In the genomic region with DNA sequence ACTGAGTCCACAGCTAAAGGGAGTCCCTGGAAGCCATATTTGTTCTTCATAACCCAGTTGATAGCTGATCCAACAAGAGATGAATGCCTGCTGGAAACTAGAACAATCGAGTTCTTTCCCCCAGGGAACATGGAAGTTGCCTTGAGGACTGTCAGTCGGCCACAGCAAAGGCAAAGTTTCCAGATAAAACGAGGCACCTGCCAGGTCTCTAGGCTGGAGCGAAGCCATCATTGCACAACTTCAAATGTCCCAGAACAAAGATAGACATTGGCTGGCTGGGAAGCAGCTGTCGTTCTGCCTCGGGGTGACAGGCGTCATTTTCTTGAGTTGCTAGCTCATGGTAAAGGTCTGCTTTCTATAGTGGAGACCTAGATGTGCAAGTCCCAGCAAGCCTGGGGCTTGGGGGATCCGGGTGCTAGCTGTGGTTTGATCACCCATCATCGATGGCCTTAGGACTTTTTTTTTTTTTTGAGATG, we compare ENCODE assay signal across 26 cellular contexts.
DNase-seq lines count a peak whose midpoint lies in the region; ATAC-seq, FAIRE-seq and TF ChIP-seq lines count a peak whose summit lies in the region.
"Had no signal": no experiment of that assay in that cellular context is flagged by ENCODE, and none has a peak within 500 bp of the region (broad histone marks: within the 10 kb centered on the region; RNA-seq: fewer than 3 reads in every experiment).

No MANE protein-coding gene starts in this region.

- TF ChIP-seq RAD21 in K562 (CRISPR knock-in tag; conservative IDR thresholded peaks at IDR 0.05 in 1 of 2, IDR thresholded peaks at IDR 0.05 in 1 of 2) = no peak

- in situ Hi-C loops in K562 (cut with MboI) (no loop called here), gastrocnemius medialis (cut with MboI; ENCODE audit: low sequenced_read_pairs in 4 of 4) (no loop called here)

- intact Hi-C loops in K562 (cut with micrococcal nuclease) = no loop called here
- intact Hi-C loops in left lung (cut with DNase I) = no loop called here
- intact Hi-C loops in gastrocnemius medialis (cut with DNase I; ENCODE audit: low total_unique reads) = no loop called here
- intact Hi-C loops in posterior vena cava (cut with DNase I) = no loop called here

- H3K27me3 ChIP-seq in K562 (ENCODE audit: control insufficient read depth in 2 of 2, insufficient read depth in 2 of 2, low read length in 2 of 2) (no peaks in the 10 kb centered on the region), left lung (no peaks in the 10 kb centered on the region), gastrocnemius medialis (no peaks in the 10 kb centered on the region)
- H3K27me3 ChIP-seq: foreskin keratinocyte, transverse colon had no signal

- H3K4me3 ChIP-seq in K562 (no peak overlapping the region), left lung (no peak overlapping the region), gastrocnemius medialis (no peak overlapping the region)
- H3K4me3 ChIP-seq: transverse colon had no signal

- peak overlapping the region; percentile 69 for H2AFZ ChIP-seq in K562 (ENCODE audit: low read depth, low read length)

- TF ChIP-seq CTCF in K562 (IDR thresholded peaks at IDR 0.05 in 2 of 3, conservative IDR thresholded peaks at IDR 0.05 in 1 of 3; ENCODE audit: insufficient read depth in 2 of 3, low read depth in 1 of 3, low read length in 3 of 3) (no peak), left lung (IDR thresholded peaks at IDR 0.05) (no peak), gastrocnemius medialis (IDR thresholded peaks at IDR 0.05 in 4 of 5, conservative IDR thresholded peaks at IDR 0.05 in 1 of 5) (no peak)

- no peak for TF ChIP-seq POLR2A in K562 (conservative IDR thresholded peaks at IDR 0.05)
- no peak for TF ChIP-seq POLR2A in gastrocnemius medialis (IDR thresholded peaks at IDR 0.05)

- POLR2A ChIA-PET in K562 (lab: Yijun Ruan, JAX) = interaction anchor here (1.2 kb wide), 1 partner anchor 10 kb away, joined by 3 read pairs; no protein-coding TSS in a partner anchor
- POLR2A ChIA-PET in HEK293T (lab: Yijun Ruan, JAX) = no interaction called here

- DNase-seq in NCI-H2107 (lab: John Stamatoyannopoulos, UW) (peak; percentile 30), K562 (ENCODE audit: extremely low read depth in 1 of 4, low spot score in 3 of 4) (no peak), left lung (no peak), gastrocnemius medialis (peak; percentile 61 to 83), HEK293T (ENCODE audit: extremely low spot score) (no peak), posterior vena cava (ENCODE audit: low spot score) (no peak), NCI-H510A treated with DMSO at 0.1 percent for 48 hours (lab: John Stamatoyannopoulos, UW) (no peak)
- DNase-seq: activated CD4-positive, alpha-beta T cell treated with anti-CD3 and anti-CD28 coated beads for 36 hours; activated CD8-positive, alpha-beta memory T cell treated with anti-CD3 and anti-CD28 coated beads for 24 hours; activated gamma-delta T cell treated with Interleukin-2 at 50 U/mL for 16 hours; activated T-cell treated with anti-CD3 and anti-CD28 coated beads, Interleukin-2, amount 50 U/mL, for 1 hour; effector CD8-positive, alpha-beta T cell; foreskin keratinocyte; H9; NCI-H1092 treated with DMSO at 0.1 percent for 48 hours; NCI-H2029 treated with DMSO at 0.1 percent for 48 hours; NCI-H446; OCI-M1; retina; stimulated activated CD4-positive, alpha-beta T cell treated with anti-CD3 and anti-CD28 coated beads, Interleukin-15, amount 100 ng/mL, for 24 hours; stimulated activated naive CD8-positive, alpha-beta T cell treated with anti-CD3 and anti-CD28 coated beads, Interleukin-15, amount 100 ng/mL, for 72 hours; T-cell; transverse colon had no signal

- ATAC-seq in K562 (peak; percentile 45; the same call in 2 of the 3 replicates), left lung (peak; percentile 10), gastrocnemius medialis (peak; percentile 98 to 99), GM18909 (IDR thresholded peaks at IDR 0.05; ENCODE audit: poor library complexity, unreplicated experiment) (no peak)
- ATAC-seq: activated CD4-positive, alpha-beta T cell treated with anti-CD3 and anti-CD28 coated beads for 36 hours; foreskin keratinocyte; stimulated activated naive CD8-positive, alpha-beta T cell treated with anti-CD3 and anti-CD28 coated beads, Interleukin-15, amount 100 ng/mL, for 72 hours; T-cell had no signal

- H3K9ac ChIP-seq in K562 (ENCODE audit: insufficient read depth in 1 of 2, low read depth in 2 of 2, low read length in 2 of 2) = peak overlapping the region in 1 of 2 experiments; percentile 72; a peak in 1 of 4 replicates

- CTCF ChIA-PET in K562 (lab: Yijun Ruan, JAX; ENCODE audit: low intra/inter-chr PET ratio) = no interaction called here
- CTCF ChIA-PET in HEK293T (lab: Yijun Ruan, JAX) = interaction anchor here (1.2 kb wide), 1 partner anchor 16 kb away, joined by 3 read pairs; no protein-coding TSS in a partner anchor

- peaks cover 0 to 3% of the 10 kb centered on the region in 2 experiments; a peak in 1 of 5 replicates for H3K4me1 ChIP-seq in K562 (replicated peaks in 1 of 2; ENCODE audit: control insufficient read depth in 2 of 2, insufficient read depth in 2 of 2, low read length in 2 of 2)
- peaks cover 0 to 4% of the 10 kb centered on the region in 2 donors for H3K4me1 ChIP-seq in left lung
- H3K4me1 ChIP-seq in gastrocnemius medialis = peaks cover 0 to 7% of the 10 kb centered on the region in 2 donors

- no peak overlapping the region for H3K27ac ChIP-seq in K562 (ENCODE audit: extremely low read depth, low read depth, low read length)
- H3K27ac ChIP-seq in left lung = no peak overlapping the region
- H3K27ac ChIP-seq in gastrocnemius medialis = peak overlapping the region in 2 of 4 donors; percentile 62 to 64
- H3K27ac ChIP-seq: foreskin keratinocyte, transverse colon had no signal

- peak; percentile 56 for FAIRE-seq in K562 (lab: Jason Lieb, UNC)
- FAIRE-seq: GM19239, TTC549 had no signal

- WGBS in K562 (ENCODE audit: insufficient coverage, low coverage, missing lambda C conversion rate) = 22% methylated on average over 9 of the region's 9 CpGs

- no peaks in the 10 kb centered on the region for H3K36me3 ChIP-seq in K562 (ENCODE audit: control insufficient read depth, insufficient read depth, low read length)
- no peaks in the 10 kb centered on the region for H3K36me3 ChIP-seq in left lung
- no peaks in the 10 kb centered on the region for H3K36me3 ChIP-seq in gastrocnemius medialis
- H3K36me3 ChIP-seq: transverse colon had no signal

- H3K9me3 ChIP-seq in K562 (replicated peaks; ENCODE audit: control insufficient read depth, insufficient read depth, low read depth, low read length) (no peaks in the 10 kb centered on the region), left lung (no peaks in the 10 kb centered on the region), gastrocnemius medialis (no peaks in the 10 kb centered on the region)
- H3K9me3 ChIP-seq: transverse colon had no signal

- no peaks in the 10 kb centered on the region for H4K20me1 ChIP-seq in K562 (replicated peaks; ENCODE audit: control insufficient read depth, insufficient read depth, low read length)

- H3K9me1 ChIP-seq in K562 (ENCODE audit: control insufficient read depth, insufficient read depth, low read length) = no peaks in the 10 kb centered on the region

- no peak for TF ChIP-seq EP300 in K562 (IDR thresholded peaks at IDR 0.05; ENCODE audit: low read length)

- BruUV-seq in K562 (replicated peaks; lab: Mats Ljungman, UMichigan) = no TSS peak

- H3K79me2 ChIP-seq in K562 (ENCODE audit: control insufficient read depth, insufficient read depth, low read length) = no peaks in the 10 kb centered on the region

- no peak overlapping the region; the same call in 1 of the 2 replicates for H3K4me2 ChIP-seq in K562 (ENCODE audit: insufficient read depth, low read length)

TF ChIP-seq in K562, 482 proteins besides CTCF, POLR2A, EP300 and RAD21 (continues in another document):
- TF ChIP-seq ZNF408 (CRISPR knock-in tag; IDR thresholded peaks at IDR 0.05; ENCODE audit: low read depth) (no peak), RNF219 (CRISPR knock-in tag; IDR thresholded peaks at IDR 0.05) (no peak), EWSR1 (IDR thresholded peaks at IDR 0.05; ENCODE audit: borderline replicate concordance, low read depth, partially characterized antibody) (peak; percentile 54), L3MBTL2 (IDR thresholded peaks at IDR 0.05) (peak; percentile 17; the same call in 1 of the 2 replicates)

TF ChIP-seq in HEK293T, 16 proteins besides CTCF, POLR2A, EP300 and RAD21:
- no peak for TF ChIP-seq LEF1 (IDR thresholded peaks at IDR 0.05; ENCODE audit: borderline replicate concordance)

Comparison
In these comparisons a context has a peak if more than half of its experiments do, and no peak if none do; other contexts are left out.
1. DNase-seq: peak in NCI-H2107 (single experiment) and gastrocnemius medialis (2 of 2); none in K562 (0 of 4), left lung (0 of 2), HEK293T (single experiment), posterior vena cava (single experiment) and NCI-H510A treated with DMSO at 0.1 percent for 48 hours (single experiment).